Comparison of ENCODE assay signal across 23 cellular contexts in the genomic region with DNA sequence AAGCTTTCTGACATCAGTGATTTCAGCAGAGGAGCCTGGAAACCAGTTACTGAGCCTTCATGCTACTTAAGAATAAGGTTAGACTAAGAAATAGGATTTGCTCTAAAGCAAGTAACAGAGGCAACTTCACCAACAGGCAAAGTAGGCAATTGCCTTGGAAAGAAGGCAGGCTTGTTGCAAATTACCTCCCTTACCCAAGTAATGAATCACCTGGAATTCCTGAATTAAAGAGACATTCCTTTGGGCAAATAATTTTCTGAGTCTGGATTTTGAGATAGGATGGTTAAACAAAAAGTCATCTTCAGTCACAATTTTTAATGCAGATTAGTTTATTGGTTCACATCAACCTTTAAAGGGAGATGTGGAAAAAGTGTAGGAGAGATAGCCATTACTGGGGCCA.
"Had no signal": no experiment of that assay in that cellular context is flagged by ENCODE, and none has a peak within 500 bp of the region (broad histone marks: within the 10 kb centered on the region; RNA-seq: fewer than 3 reads in every experiment).

No MANE protein-coding gene starts in this region.

- ATAC-seq: Panc1, Right ventricle myocardium inferior had no signal

- H3K27ac ChIP-seq: HL-60, RWPE1, SJCRH30 had no signal

- DNase-seq: Karpas-422, KG1, MG63, NCI-H1092, NCI-H1105 treated with DMSO at 0.1 percent for 48 hours, NCI-H1417 treated with DMSO at 0.1 percent for 48 hours, NCI-H187, NCI-H2029, NCI-H2081 treated with DMSO at 0.1 percent for 48 hours, NCI-H2171, NCI-H226, NCI-H446, NCI-H510A, NCI-H524 treated with DMSO at 0.1 percent for 48 hours, NCI-H69, NCI-H774, SHP77 treated with DMSO at 0.1 percent for 48 hours, SJCRH30, SW 1271 had no signal

- H3K36me3 ChIP-seq: MG63, SJCRH30 had no signal

- H3K4me3 ChIP-seq: MG63, SJCRH30 had no signal

- H3K9me3 ChIP-seq: MG63, SJCRH30 had no signal

- H3K27me3 ChIP-seq: MG63, SJCRH30 had no signal
